Comparison of ENCODE assay signal across 35 cellular contexts in genomic region chrX:121754301-121754700, GRCh38.
A peak's percentile ranks its signal among the peaks of the same experiment; 100 is the strongest.
DNase-seq lines count a peak whose midpoint lies in the region; ATAC-seq, FAIRE-seq and TF ChIP-seq lines count a peak whose summit lies in the region.
"Had no signal": no experiment of that assay in that cellular context is flagged by ENCODE, and none has a peak within 500 bp of the region (broad histone marks: within the 10 kb centered on the region; RNA-seq: fewer than 3 reads in every experiment).

No MANE protein-coding gene starts in this region.

- POLR2A ChIA-PET in K562 (lab: Yijun Ruan, JAX): no interaction called here
- POLR2A ChIA-PET in activated CD4-positive, alpha-beta T cell treated with anti-CD3 and anti-CD28 coated beads for 36 hours (lab: Charles Lee): no interaction called here

- H3K9ac ChIP-seq in K562 (ENCODE audit: insufficient read depth in 1 of 2, low read depth in 2 of 2, low read length in 2 of 2): no peak overlapping the region
- H3K9ac ChIP-seq: BLaER1; BLaER1 treated with 17β-estradiol and CSF1 and Interleukin-3, amounts not matched to agents 10 nM and 100 nM had no signal

- no peak overlapping the region for H2AFZ ChIP-seq in K562 (ENCODE audit: low read depth, low read length)

- in situ Hi-C loops in K562 (cut with MboI): no loop called here

- H3K4me3 ChIP-seq in HL-60 (replicated peaks; ENCODE audit: insufficient read depth, low read length) (no peak overlapping the region), K562 (no peak overlapping the region), prostate gland (no peak overlapping the region)
- H3K4me3 ChIP-seq: A549; BLaER1; BLaER1 treated with 17β-estradiol and CSF1 and Interleukin-3, amounts not matched to agents 10 nM and 100 nM had no signal

- H3K9me3 ChIP-seq in K562 (replicated peaks; ENCODE audit: control insufficient read depth, insufficient read depth, low read depth, low read length): no peaks in the 10 kb centered on the region
- no peaks in the 10 kb centered on the region for H3K9me3 ChIP-seq in prostate gland
- H3K9me3 ChIP-seq: A549; BE2C; BLaER1; BLaER1 treated with 17β-estradiol and CSF1 and Interleukin-3, amounts not matched to agents 10 nM and 100 nM; Caco-2 had no signal

- DNase-seq in HL-60 (ENCODE audit: low read depth in 1 of 2, low spot score in 1 of 2) (no peak), OCI-M1 (lab: John Stamatoyannopoulos, UW) (peak; percentile 25), K562 (ENCODE audit: extremely low read depth in 1 of 4, low spot score in 3 of 4) (peak in 1 of 4 experiments; percentile 10), prostate gland (ENCODE audit: low spot score) (no peak)
- no peak for DNase-seq in activated CD8-positive, alpha-beta memory T cell treated with anti-CD3 and anti-CD28 coated beads, Interleukin-2, amount 10 ng/mL, durations not matched to agents 7 days and 5 days
- no peak for DNase-seq in activated CD4-positive, alpha-beta T cell treated with anti-CD3 and anti-CD28 coated beads for 36 hours
- DNase-seq: 8988T; ACHN; AML-193; BE2C; C1 segment of cervical spinal cord; Caco-2; Calu3; CD4-positive, alpha-beta memory T cell; CD4-positive, alpha-beta T cell; CD4-positive, CD25-positive, alpha-beta regulatory T cell; CD8-positive, alpha-beta memory T cell; CD8-positive, alpha-beta T cell; COR-L47; DMS 273 treated with DMSO at 0.1 percent for 48 hours; DMS153; DMS53; DMS79; DMS79 treated with DMSO at 0.1 percent for 48 hours; DND-41; EL had no signal

- intact Hi-C loops in K562 (cut with micrococcal nuclease): no loop called here
- intact Hi-C loops in prostate gland (cut with DNase I): no loop called here
- intact Hi-C loops in activated CD4-positive, alpha-beta T cell treated with anti-CD3 and anti-CD28 coated beads for 36 hours (cut with DNase I, micrococcal nuclease): no loop called here

- no TSS peak for BruUV-seq in K562 (replicated peaks; lab: Mats Ljungman, UMichigan)

- no peak for TF ChIP-seq POLR2A in K562 (conservative IDR thresholded peaks at IDR 0.05)
- TF ChIP-seq POLR2A in prostate gland (IDR thresholded peaks at IDR 0.05): no peak

- no peaks in the 10 kb centered on the region for H4K20me1 ChIP-seq in K562 (replicated peaks; ENCODE audit: control insufficient read depth, insufficient read depth, low read length)
- H4K20me1 ChIP-seq: BLaER1; BLaER1 treated with 17β-estradiol and CSF1 and Interleukin-3, amounts not matched to agents 10 nM and 100 nM had no signal

- WGBS in K562 (ENCODE audit: insufficient coverage, low coverage, missing lambda C conversion rate): 0% methylated on average over 2 of the region's 2 CpGs
- WGBS in prostate gland: 61% methylated on average over 2 of the region's 2 CpGs

- H3K4me1 ChIP-seq in K562 (replicated peaks in 1 of 2; ENCODE audit: control insufficient read depth in 2 of 2, insufficient read depth in 2 of 2, low read length in 2 of 2) (no peaks in the 10 kb centered on the region; a peak in 1 of 5 replicates), prostate gland (replicated peaks) (no peaks in the 10 kb centered on the region)
- H3K4me1 ChIP-seq: A549, BE2C, BLaER1, Caco-2 had no signal

- H3K27me3 Mint-ChIP-seq in activated CD8-positive, alpha-beta memory T cell treated with anti-CD3 and anti-CD28 coated beads, Interleukin-2, amount 10 ng/mL, durations not matched to agents 7 days and 5 days: no peaks in the 10 kb centered on the region
- H3K27me3 Mint-ChIP-seq in activated CD4-positive, alpha-beta T cell treated with anti-CD3 and anti-CD28 coated beads for 36 hours: no peaks in the 10 kb centered on the region
- H3K27me3 Mint-ChIP-seq: B cell; CD4-positive, alpha-beta memory T cell; CD4-positive, alpha-beta T cell; CD4-positive, CD25-positive, alpha-beta regulatory T cell had no signal

- CTCF ChIA-PET in K562 (lab: Yijun Ruan, JAX; ENCODE audit: low intra/inter-chr PET ratio): no interaction called here
- CTCF ChIA-PET in activated CD8-positive, alpha-beta memory T cell treated with anti-CD3 and anti-CD28 coated beads, Interleukin-2, amount 10 ng/mL, durations not matched to agents 7 days and 5 days (lab: Charles Lee): no interaction called here
- CTCF ChIA-PET in activated CD4-positive, alpha-beta T cell treated with anti-CD3 and anti-CD28 coated beads for 36 hours (lab: Charles Lee): no interaction called here

- no peak for FAIRE-seq in K562 (lab: Jason Lieb, UNC)
- FAIRE-seq: A204.1, A549, D721Med had no signal

- H3K27ac ChIP-seq in HL-60 (replicated peaks) (peak overlapping the region; percentile 83), K562 (ENCODE audit: extremely low read depth, low read depth, low read length) (no peak overlapping the region), prostate gland (no peak overlapping the region)
- H3K27ac ChIP-seq: 22Rv1; A549; BLaER1; BLaER1 treated with 17β-estradiol and CSF1 and Interleukin-3, amounts not matched to agents 10 nM and 100 nM; C4-2B had no signal

- no peaks in the 10 kb centered on the region for H3K4me1 Mint-ChIP-seq in activated CD8-positive, alpha-beta memory T cell treated with anti-CD3 and anti-CD28 coated beads, Interleukin-2, amount 10 ng/mL, durations not matched to agents 7 days and 5 days
- H3K4me1 Mint-ChIP-seq in activated CD4-positive, alpha-beta T cell treated with anti-CD3 and anti-CD28 coated beads for 36 hours: no peaks in the 10 kb centered on the region
- H3K4me1 Mint-ChIP-seq: B cell; CD14-positive monocyte; CD4-positive, alpha-beta memory T cell; CD4-positive, CD25-positive, alpha-beta regulatory T cell; CD8-positive, alpha-beta memory T cell had no signal

- H3K36me3 ChIP-seq in K562 (ENCODE audit: control insufficient read depth, insufficient read depth, low read length) (no peaks in the 10 kb centered on the region), prostate gland (no peaks in the 10 kb centered on the region)
- H3K36me3 ChIP-seq: BE2C; BLaER1; BLaER1 treated with 17β-estradiol and CSF1 and Interleukin-3, amounts not matched to agents 10 nM and 100 nM had no signal

- H3K79me2 ChIP-seq in K562 (ENCODE audit: control insufficient read depth, insufficient read depth, low read length): no peaks in the 10 kb centered on the region

- ATAC-seq in K562: no peak
- ATAC-seq in activated CD8-positive, alpha-beta memory T cell treated with anti-CD3 and anti-CD28 coated beads, Interleukin-2, amount 10 ng/mL, durations not matched to agents 7 days and 5 days: no peak
- ATAC-seq in activated CD4-positive, alpha-beta T cell treated with anti-CD3 and anti-CD28 coated beads for 36 hours: no peak
- ATAC-seq: A549; CD8-positive, alpha-beta T cell had no signal

- H3K36me3 Mint-ChIP-seq in activated CD8-positive, alpha-beta memory T cell treated with anti-CD3 and anti-CD28 coated beads, Interleukin-2, amount 10 ng/mL, durations not matched to agents 7 days and 5 days: no peaks in the 10 kb centered on the region
- no peaks in the 10 kb centered on the region for H3K36me3 Mint-ChIP-seq in activated CD4-positive, alpha-beta T cell treated with anti-CD3 and anti-CD28 coated beads for 36 hours (ENCODE audit: low read depth)
- H3K36me3 Mint-ChIP-seq: CD14-positive monocyte; CD4-positive, alpha-beta memory T cell; CD4-positive, CD25-positive, alpha-beta regulatory T cell; CD8-positive, alpha-beta memory T cell; CD8-positive, alpha-beta T cell had no signal

- no peak overlapping the region for H3K27ac Mint-ChIP-seq in activated CD8-positive, alpha-beta memory T cell treated with anti-CD3 and anti-CD28 coated beads, Interleukin-2, amount 10 ng/mL, durations not matched to agents 7 days and 5 days
- no peak overlapping the region for H3K27ac Mint-ChIP-seq in activated CD4-positive, alpha-beta T cell treated with anti-CD3 and anti-CD28 coated beads for 36 hours
- H3K27ac Mint-ChIP-seq: B cell; CD14-positive monocyte; CD4-positive, alpha-beta memory T cell; CD4-positive, alpha-beta T cell; CD4-positive, CD25-positive, alpha-beta regulatory T cell; CD8-positive, alpha-beta memory T cell; CD8-positive, alpha-beta T cell had no signal

- no peak overlapping the region for H3K4me2 ChIP-seq in K562 (ENCODE audit: insufficient read depth, low read length)
- H3K4me2 ChIP-seq: A549; BLaER1; BLaER1 treated with 17β-estradiol and CSF1 and Interleukin-3, amounts not matched to agents 10 nM and 100 nM had no signal

- peaks cover 4% of the 10 kb centered on the region for H3K9me3 Mint-ChIP-seq in activated CD8-positive, alpha-beta memory T cell treated with anti-CD3 and anti-CD28 coated beads, Interleukin-2, amount 10 ng/mL, durations not matched to agents 7 days and 5 days (ENCODE audit: low read depth)
- no peaks in the 10 kb centered on the region for H3K9me3 Mint-ChIP-seq in activated CD4-positive, alpha-beta T cell treated with anti-CD3 and anti-CD28 coated beads for 36 hours (ENCODE audit: low read depth)
- H3K9me3 Mint-ChIP-seq: CD4-positive, alpha-beta T cell; CD8-positive, alpha-beta T cell had no signal

- TF ChIP-seq CTCF in HL-60 (IDR thresholded peaks at IDR 0.05; ENCODE audit: insufficient read depth, low read length): no peak
- TF ChIP-seq CTCF in K562 (IDR thresholded peaks at IDR 0.05 in 2 of 3, conservative IDR thresholded peaks at IDR 0.05 in 1 of 3; ENCODE audit: insufficient read depth in 2 of 3, low read depth in 1 of 3, low read length in 3 of 3): no peak
- no peak for TF ChIP-seq CTCF in prostate gland (IDR thresholded peaks at IDR 0.05)

- H3K9me1 ChIP-seq in K562 (ENCODE audit: control insufficient read depth, insufficient read depth, low read length): no peaks in the 10 kb centered on the region

- no peak overlapping the region for H3K4me3 Mint-ChIP-seq in activated CD8-positive, alpha-beta memory T cell treated with anti-CD3 and anti-CD28 coated beads, Interleukin-2, amount 10 ng/mL, durations not matched to agents 7 days and 5 days
- H3K4me3 Mint-ChIP-seq in activated CD4-positive, alpha-beta T cell treated with anti-CD3 and anti-CD28 coated beads for 36 hours: no peak overlapping the region
- H3K4me3 Mint-ChIP-seq: B cell; CD14-positive monocyte; CD4-positive, alpha-beta memory T cell; CD4-positive, alpha-beta T cell; CD4-positive, CD25-positive, alpha-beta regulatory T cell; CD8-positive, alpha-beta memory T cell; CD8-positive, alpha-beta T cell had no signal

- no peak for TF ChIP-seq EP300 in K562 (IDR thresholded peaks at IDR 0.05; ENCODE audit: low read length)

- TF ChIP-seq RAD21 in K562 (CRISPR knock-in tag; conservative IDR thresholded peaks at IDR 0.05 in 1 of 2, IDR thresholded peaks at IDR 0.05 in 1 of 2): no peak

- no peaks in the 10 kb centered on the region for H3K27me3 ChIP-seq in HL-60 (ENCODE audit: insufficient read depth, poor library complexity, severe bottlenecking)
- no peaks in the 10 kb centered on the region for H3K27me3 ChIP-seq in K562 (ENCODE audit: control insufficient read depth in 2 of 2, insufficient read depth in 2 of 2, low read length in 2 of 2)
- no peaks in the 10 kb centered on the region for H3K27me3 ChIP-seq in prostate gland (replicated peaks; ENCODE audit: insufficient read depth)
- H3K27me3 ChIP-seq: BE2C; BLaER1; BLaER1 treated with 17β-estradiol and CSF1 and Interleukin-3, amounts not matched to agents 10 nM and 100 nM had no signal

TF ChIP-seq in K562, 482 proteins besides CTCF, POLR2A, EP300 and RAD21 (continues in another document):
- TF ChIP-seq ARID1B (IDR thresholded peaks at IDR 0.05) (peak; percentile 77), GTF2A2 (tag; IDR thresholded peaks at IDR 0.05) (no peak)
